8 cellular contexts compared by ENCODE assay signal in the genomic region with DNA sequence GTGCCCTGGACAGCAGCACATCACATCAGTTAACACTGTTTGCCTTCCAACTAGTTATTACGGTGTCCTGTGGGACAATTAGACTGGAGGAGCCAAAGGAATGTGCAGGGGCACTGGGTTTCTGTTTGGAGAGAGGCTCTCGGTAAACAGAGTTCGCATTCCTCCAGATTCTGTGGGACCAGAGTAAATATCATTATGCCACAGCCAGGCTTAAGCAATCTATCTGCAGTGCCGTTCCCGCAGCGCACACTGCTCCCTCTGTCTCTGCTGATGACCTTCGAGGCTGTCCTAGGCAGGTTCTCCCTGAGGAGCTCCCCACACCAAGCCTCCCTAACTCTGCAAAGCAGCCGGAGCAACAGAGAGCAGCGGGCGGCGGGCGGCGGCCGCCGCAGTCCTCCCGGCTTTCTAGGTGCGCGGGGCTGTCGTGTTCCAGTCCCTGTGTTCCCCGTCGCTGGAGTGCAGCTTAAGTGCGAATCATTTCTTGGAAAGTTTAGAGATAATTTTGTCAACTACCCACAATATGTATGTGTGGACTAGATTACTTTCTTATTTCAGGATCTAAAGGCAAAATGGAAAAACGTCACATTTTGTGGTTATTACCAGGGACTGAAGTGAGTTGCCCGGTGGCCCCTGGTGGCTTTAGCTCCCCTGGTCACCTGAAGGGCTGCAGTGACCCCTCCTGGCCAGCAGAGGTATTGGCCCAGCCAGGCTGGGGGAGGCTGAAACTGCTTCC. TPM values are rescaled to one million over a fixed set of nuclear protein-coding genes. Genes with fewer than 3 reads are reported as not detected.
A peak's percentile ranks its signal among the peaks of the same experiment; 100 is the strongest.
DNase-seq lines count a peak whose midpoint lies in the region; ATAC-seq, FAIRE-seq and TF ChIP-seq lines count a peak whose summit lies in the region.

No MANE protein-coding gene starts in this region.

- H3K9me3 ChIP-seq in A549: no peaks in the 10 kb centered on the region
- H3K9me3 ChIP-seq in right lobe of liver: no peaks in the 10 kb centered on the region

- peak overlapping the region; percentile 62 for H3K4me2 ChIP-seq in A549

- CTCF ChIA-PET in A549 (lab: Yijun Ruan, JAX): interaction anchor here (0.6 to 12.8 kb wide), 66 partner anchors 10 to 551 kb away, joined by 3 to 388 read pairs (median 6); a partner anchor contains a TSS

- 24% methylated on average over 24 of the region's 24 CpGs for WGBS in A549 (ENCODE audit: missing lambda C conversion rate)
- 64% methylated on average over 9 of the region's 24 CpGs for WGBS in right lobe of liver (ENCODE audit: insufficient coverage, low coverage, low lambda C conversion rate, missing lambda C conversion rate)

- TF ChIP-seq POLR2A in A549 (IDR thresholded peaks at IDR 0.05; ENCODE audit: low read length) (no peak), right lobe of liver (IDR thresholded peaks at IDR 0.05) (no peak)

- in situ Hi-C loops in GM13977 (cut with MboI; ENCODE audit: low pct_unique_long_range_greater_than_20kb, low sequenced_read_pairs, unreplicated experiment): loop anchor here (5.0 kb wide), 1 partner anchor 134 kb away; no protein-coding TSS in a partner anchor

- TF ChIP-seq CTCF in A549 (IDR thresholded peaks at IDR 0.05) (peak; percentile 98), GM13977 (IDR thresholded peaks at IDR 0.05; ENCODE audit: extremely low read depth, insufficient read depth, missing control alignments) (peak; percentile 98), right lobe of liver (IDR thresholded peaks at IDR 0.05) (peak; percentile 98 to 99 (median 98))

- peak overlapping the region; percentile 61 to 78; a peak in 5 of 6 replicates for H3K27ac ChIP-seq in A549
- peak overlapping the region in 1 of 3 donors; percentile 29 for H3K27ac ChIP-seq in right lobe of liver

- peak; percentile 79 to 87 for ATAC-seq in A549
- ATAC-seq in right lobe of liver: peak; percentile 86 to 92 (median 88)
- no peak for ATAC-seq in GM18873 (IDR thresholded peaks at IDR 0.05; ENCODE audit: low FRiP score, unreplicated experiment)

- POLR2A ChIA-PET in A549 (lab: Yijun Ruan, JAX): interaction anchor here (0.7 to 2.3 kb wide), 4 partner anchors 9 to 64 kb away, joined by 3 to 24 read pairs (median 4); a partner anchor contains a TSS

- H3K4me3 ChIP-seq in A549 (no peak overlapping the region), right lobe of liver (no peak overlapping the region)

- H3K4me1 ChIP-seq in A549 (peaks cover 38% of the 10 kb centered on the region), right lobe of liver (peaks cover 0 to 14% (median 0%) of the 10 kb centered on the region in 4 donors)

- H3K27me3 ChIP-seq in right lobe of liver: no peaks in the 10 kb centered on the region

- TF ChIP-seq EP300 in A549 (IDR thresholded peaks at IDR 0.05): peak in 1 of 2 experiments; percentile 63; a peak in 2 of 5 replicates

- DNase-seq in A549 (ENCODE audit: low read depth in 1 of 2, low spot score in 1 of 2): peak; percentile 91 to 95
- DNase-seq in GM13977 (ENCODE audit: low spot score): peak; percentile 92
- peak; percentile 88 for DNase-seq in NCI-H460 (ENCODE audit: extremely low read depth, low read depth)
- peak; percentile 57 to 65 for DNase-seq in activated CD4-positive, alpha-beta T cell treated with anti-CD3 and anti-CD28 coated beads, Interleukin-2, amount 50 U/mL, for 24 hours (ENCODE audit: low read depth in 1 of 2, low spot score in 1 of 2)
- DNase-seq in dedifferentiated amniotic fluid mesenchymal stem cell (ENCODE audit: extremely low spot score): peak; percentile 40
- peak; percentile 79 to 82 (median 81) for DNase-seq in right lobe of liver
- DNase-seq in stimulated activated CD4-positive, alpha-beta T cell treated with anti-CD3 and anti-CD28 coated beads, TNF-alpha, amount 100 ng/mL, for 48 hours (ENCODE audit: low read depth in 3 of 3): peak; percentile 48 to 59 (median 52)

- H3K36me3 ChIP-seq in right lobe of liver: peaks cover 3 to 26% (median 5%) of the 10 kb centered on the region in 4 donors

- intact Hi-C loops in right lobe of liver (cut with DNase I): loop anchor here (2.0 to 10.0 kb wide), 5 partner anchors 54 to 171 kb away; a partner anchor contains a TSS

- FAIRE-seq in A549 (lab: Jason Lieb, UNC): peak; percentile 72

- TF ChIP-seq RAD21 in A549 (conservative IDR thresholded peaks at IDR 0.05 in 1 of 2, IDR thresholded peaks at IDR 0.05 in 1 of 2): peak; percentile 95 to 99

TF ChIP-seq in A549, 52 proteins besides CTCF, POLR2A, EP300 and RAD21 (continues in another document):
- TF ChIP-seq HOXB5 (CRISPR knock-in tag; IDR thresholded peaks at IDR 0.05): 0 out of 2 replicates have a peak, but pooled peaks have one; percentile 48
- peak; percentile 88 for TF ChIP-seq SMC3 (IDR thresholded peaks at IDR 0.05)
- TF ChIP-seq, protein P1, sequence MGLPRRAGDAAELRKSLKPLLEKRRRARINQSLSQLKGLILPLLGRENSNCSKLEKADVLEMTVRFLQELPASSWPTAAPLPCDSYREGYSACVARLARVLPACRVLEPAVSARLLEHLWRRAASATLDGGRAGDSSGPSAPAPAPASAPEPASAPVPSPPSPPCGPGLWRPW (IDR thresholded peaks at IDR 0.05): 0 out of 2 replicates have a peak, but pooled peaks have one; percentile 35
- TF ChIP-seq, protein P2, sequence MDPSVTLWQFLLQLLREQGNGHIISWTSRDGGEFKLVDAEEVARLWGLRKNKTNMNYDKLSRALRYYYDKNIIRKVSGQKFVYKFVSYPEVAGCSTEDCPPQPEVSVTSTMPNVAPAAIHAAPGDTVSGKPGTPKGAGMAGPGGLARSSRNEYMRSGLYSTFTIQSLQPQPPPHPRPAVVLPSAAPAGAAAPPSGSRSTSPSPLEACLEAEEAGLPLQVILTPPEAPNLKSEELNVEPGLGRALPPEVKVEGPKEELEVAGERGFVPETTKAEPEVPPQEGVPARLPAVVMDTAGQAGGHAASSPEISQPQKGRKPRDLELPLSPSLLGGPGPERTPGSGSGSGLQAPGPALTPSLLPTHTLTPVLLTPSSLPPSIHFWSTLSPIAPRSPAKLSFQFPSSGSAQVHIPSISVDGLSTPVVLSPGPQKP (IDR thresholded peaks at IDR 0.05; ENCODE audit: low read depth, low read length): no peak
- TF ChIP-seq NPAS2 (CRISPR knock-in tag; IDR thresholded peaks at IDR 0.05; ENCODE audit: borderline replicate concordance): no peak
- TF ChIP-seq, protein P3, sequence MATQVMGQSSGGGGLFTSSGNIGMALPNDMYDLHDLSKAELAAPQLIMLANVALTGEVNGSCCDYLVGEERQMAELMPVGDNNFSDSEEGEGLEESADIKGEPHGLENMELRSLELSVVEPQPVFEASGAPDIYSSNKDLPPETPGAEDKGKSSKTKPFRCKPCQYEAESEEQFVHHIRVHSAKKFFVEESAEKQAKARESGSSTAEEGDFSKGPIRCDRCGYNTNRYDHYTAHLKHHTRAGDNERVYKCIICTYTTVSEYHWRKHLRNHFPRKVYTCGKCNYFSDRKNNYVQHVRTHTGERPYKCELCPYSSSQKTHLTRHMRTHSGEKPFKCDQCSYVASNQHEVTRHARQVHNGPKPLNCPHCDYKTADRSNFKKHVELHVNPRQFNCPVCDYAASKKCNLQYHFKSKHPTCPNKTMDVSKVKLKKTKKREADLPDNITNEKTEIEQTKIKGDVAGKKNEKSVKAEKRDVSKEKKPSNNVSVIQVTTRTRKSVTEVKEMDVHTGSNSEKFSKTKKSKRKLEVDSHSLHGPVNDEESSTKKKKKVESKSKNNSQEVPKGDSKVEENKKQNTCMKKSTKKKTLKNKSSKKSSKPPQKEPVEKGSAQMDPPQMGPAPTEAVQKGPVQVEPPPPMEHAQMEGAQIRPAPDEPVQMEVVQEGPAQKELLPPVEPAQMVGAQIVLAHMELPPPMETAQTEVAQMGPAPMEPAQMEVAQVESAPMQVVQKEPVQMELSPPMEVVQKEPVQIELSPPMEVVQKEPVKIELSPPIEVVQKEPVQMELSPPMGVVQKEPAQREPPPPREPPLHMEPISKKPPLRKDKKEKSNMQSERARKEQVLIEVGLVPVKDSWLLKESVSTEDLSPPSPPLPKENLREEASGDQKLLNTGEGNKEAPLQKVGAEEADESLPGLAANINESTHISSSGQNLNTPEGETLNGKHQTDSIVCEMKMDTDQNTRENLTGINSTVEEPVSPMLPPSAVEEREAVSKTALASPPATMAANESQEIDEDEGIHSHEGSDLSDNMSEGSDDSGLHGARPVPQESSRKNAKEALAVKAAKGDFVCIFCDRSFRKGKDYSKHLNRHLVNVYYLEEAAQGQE (IDR thresholded peaks at IDR 0.05): no peak
- TF ChIP-seq PHF8 (IDR thresholded peaks at IDR 0.05; ENCODE audit: borderline replicate concordance, low read depth): no peak
- no peak for TF ChIP-seq CBX8 (IDR thresholded peaks at IDR 0.05)
- TF ChIP-seq CBX2 (IDR thresholded peaks at IDR 0.05; ENCODE audit: borderline replicate concordance, low read depth): no peak
- TF ChIP-seq, protein P4, sequence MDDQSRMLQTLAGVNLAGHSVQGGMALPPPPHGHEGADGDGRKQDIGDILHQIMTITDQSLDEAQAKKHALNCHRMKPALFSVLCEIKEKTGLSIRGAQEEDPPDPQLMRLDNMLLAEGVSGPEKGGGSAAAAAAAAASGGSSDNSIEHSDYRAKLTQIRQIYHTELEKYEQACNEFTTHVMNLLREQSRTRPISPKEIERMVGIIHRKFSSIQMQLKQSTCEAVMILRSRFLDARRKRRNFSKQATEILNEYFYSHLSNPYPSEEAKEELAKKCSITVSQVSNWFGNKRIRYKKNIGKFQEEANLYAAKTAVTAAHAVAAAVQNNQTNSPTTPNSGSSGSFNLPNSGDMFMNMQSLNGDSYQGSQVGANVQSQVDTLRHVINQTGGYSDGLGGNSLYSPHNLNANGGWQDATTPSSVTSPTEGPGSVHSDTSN (IDR thresholded peaks at IDR 0.05): peak; percentile 59; the same call in 1 of the 2 replicates
- no peak for TF ChIP-seq MAZ (IDR thresholded peaks at IDR 0.05; ENCODE audit: borderline replicate concordance, low read depth, low read length)
- no peak for TF ChIP-seq SREBF2 (IDR thresholded peaks at IDR 0.05)
- TF ChIP-seq FOSB (CRISPR knock-in tag; IDR thresholded peaks at IDR 0.05): no peak
- TF ChIP-seq HOXB13 (CRISPR knock-in tag; IDR thresholded peaks at IDR 0.05; ENCODE audit: low read depth): no peak
- no peak for TF ChIP-seq HOXA7 (CRISPR knock-in tag; IDR thresholded peaks at IDR 0.05)
- no peak for TF ChIP-seq POLR2AphosphoS2 (conservative IDR thresholded peaks at IDR 0.05; ENCODE audit: low read length)
- no peak for TF ChIP-seq TFCP2L1 (CRISPR knock-in tag; IDR thresholded peaks at IDR 0.05)
- no peak for TF ChIP-seq HEYL (CRISPR knock-in tag; IDR thresholded peaks at IDR 0.05)

RNA-seq across cellular contexts. Expression of a gene that starts 43.3 kb away (rescaled TPM):
- polyA plus RNA-seq in A549 (2011; rRNA removed): 29.5 and 29.6 TPM in 2 replicates
- polyA plus RNA-seq in A549 (2012; cell fraction: cytosol; rRNA removed): 41.5 and 50.7 TPM in 2 replicates
- 111 and 113 TPM in 2 replicates for polyA plus RNA-seq in A549 (2012; cell fraction: nucleus; rRNA removed)
- 23.4 to 27.0 TPM (median 23.7 TPM) in 3 replicates for polyA plus RNA-seq in A549 (2017; fragmentation: RNase III; extraction: RNeasy Plus Mini Kit Qiagen cat#74134 plus additional on column Dnase treatment)
- 40.0 and 45.8 TPM in 2 replicates for polyA minus RNA-seq in A549 (2011; rRNA and poly(A)+ RNA removed)
- total RNA-seq in NCI-H460 (2014; rRNA removed; shearing (Covaris generic)): 27.5 and 30.5 TPM in 2 replicates
- polyA plus RNA-seq in NCI-H460 (2014; cell fraction: nucleus; rRNA removed): 123 and 146 TPM in 2 replicates
- total RNA-seq in right lobe of liver: 10 to 100 TPM in 5 of 6 experiments, 1 to 10 TPM in 1; 8.8 to 17.5 (median 13.4) TPM

Comparison
In these comparisons a context has a peak if more than half of its experiments do, and no peak if none do; other contexts are left out.
1. DNase-seq: peak in every context shown above with its lines; median percentile 93 in A549; 92 in GM13977; 88 in NCI-H460; 81 in right lobe of liver; 61 in activated CD4-positive, alpha-beta T cell treated with anti-CD3 and anti-CD28 coated beads, Interleukin-2, amount 50 U/mL, for 24 hours; 52 in stimulated activated CD4-positive, alpha-beta T cell treated with anti-CD3 and anti-CD28 coated beads, TNF-alpha, amount 100 ng/mL, for 48 hours; 40 in dedifferentiated amniotic fluid mesenchymal stem cell.